ENCODE assay signal across 23 cellular contexts in genomic region chr3:185442031-185442430, GRCh38.
"Had no signal": no experiment of that assay in that cellular context is flagged by ENCODE, and none has a peak within 500 bp of the region (broad histone marks: within the 10 kb centered on the region; RNA-seq: fewer than 3 reads in every experiment).

No MANE protein-coding gene starts in this region.

- H3K9me3 ChIP-seq: colonic mucosa, esophagus muscularis mucosa, esophagus squamous epithelium, gastrocnemius medialis, gastroesophageal sphincter, heart left ventricle, heart right ventricle had no signal

- DNase-seq: colonic mucosa; cortex of kidney; dermis blood vessel endothelial cell; dorsolateral prefrontal cortex; effector CD4-positive, alpha-beta T cell; effector CD8-positive, alpha-beta T cell; effector memory CD4-positive, alpha-beta T cell; effector memory CD8-positive, alpha-beta T cell; endodermal cell; erythroblast; esophagus squamous epithelium; foreskin fibroblast; foreskin keratinocyte; foreskin melanocyte; gastrocnemius medialis; glutamatergic neuron; heart left ventricle; heart right ventricle had no signal

- H3K36me3 ChIP-seq: colonic mucosa, gastrocnemius medialis had no signal

- H3K4me3 ChIP-seq: colonic mucosa, coronary artery, dorsolateral prefrontal cortex, esophagus muscularis mucosa, esophagus squamous epithelium, gastrocnemius medialis, gastroesophageal sphincter, heart left ventricle, heart right ventricle had no signal

- H3K27ac ChIP-seq: colonic mucosa, coronary artery, dorsolateral prefrontal cortex, epithelial cell of prostate, esophagus muscularis mucosa, esophagus squamous epithelium, foreskin keratinocyte, gastrocnemius medialis, gastroesophageal sphincter, heart left ventricle, heart right ventricle had no signal

- ATAC-seq: effector memory CD8-positive, alpha-beta T cell; esophagus mucosa; foreskin keratinocyte; gastrocnemius medialis; gastroesophageal sphincter; heart left ventricle; heart right ventricle had no signal

- H3K27me3 ChIP-seq: colonic mucosa, dorsolateral prefrontal cortex, esophagus muscularis mucosa, esophagus squamous epithelium, gastrocnemius medialis, gastroesophageal sphincter, heart left ventricle, heart right ventricle had no signal
